Comparison of ENCODE assay signal across 3 cellular contexts in the genomic region with DNA sequence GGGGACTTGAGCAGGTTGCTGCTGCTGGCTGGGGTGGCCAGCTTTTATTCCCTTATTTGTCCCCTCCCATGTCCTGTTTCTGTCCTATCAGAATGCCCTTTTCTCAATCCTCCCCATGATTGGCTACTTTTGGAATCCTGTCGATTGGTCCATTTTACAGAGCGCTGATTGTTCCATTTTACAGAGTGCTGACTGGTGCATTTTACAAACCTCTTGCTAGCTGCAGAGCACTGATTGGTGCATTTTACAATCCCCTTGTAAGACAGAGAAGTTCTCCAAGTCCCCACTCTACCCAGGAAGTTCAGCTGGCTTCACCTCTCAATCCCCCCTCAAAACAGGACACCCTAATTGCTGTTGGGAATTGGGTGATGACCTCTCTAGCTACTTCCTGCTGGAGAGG.
DNase-seq lines count a peak whose midpoint lies in the region; ATAC-seq, FAIRE-seq and TF ChIP-seq lines count a peak whose summit lies in the region.
"Not testable (repeated sequence)": the region's sequence is repeated elsewhere in the genome, so short reads cannot be mapped to it uniquely, and the experiment has no call there.

No MANE protein-coding gene starts in this region.

- not testable (repeated sequence) for H2BK120ac ChIP-seq in IMR-90 (ENCODE audit: low read depth, low read length)

- H2AK5ac ChIP-seq in IMR-90 (ENCODE audit: low read depth, low read length): not testable (repeated sequence)

- H3K79me1 ChIP-seq in IMR-90 (ENCODE audit: low read depth in 1 of 2, low read length in 2 of 2): not testable (repeated sequence)

- not testable (repeated sequence) for H2AFZ ChIP-seq in IMR-90 (replicated peaks; ENCODE audit: low read length, poor library complexity); HepG2 (ENCODE audit: low read length)

- not testable (repeated sequence) for H3K56ac ChIP-seq in IMR-90 (ENCODE audit: extremely low read depth, insufficient read depth, low read length)

- not testable (repeated sequence) for H3K9me1 ChIP-seq in IMR-90 (ENCODE audit: insufficient read depth, low read length)

- CTCF ChIA-PET in A549 (lab: Yijun Ruan, JAX); IMR-90 (lab: Yijun Ruan, JAX); HepG2 (lab: Yijun Ruan, JAX; ENCODE audit: low intra/inter-chr PET ratio, low total read pairs): not testable (repeated sequence)

- not testable (repeated sequence) for H4K8ac ChIP-seq in IMR-90 (ENCODE audit: low read depth in 2 of 2, low read length in 2 of 2)

- H3K4me1 ChIP-seq in A549; IMR-90 (ENCODE audit: control insufficient read depth, insufficient read depth, low read length); HepG2 (ENCODE audit: insufficient read depth, low read length): not testable (repeated sequence)

- H3K23ac ChIP-seq in IMR-90 (ENCODE audit: low read depth, low read length): not testable (repeated sequence)

- H4K91ac ChIP-seq in IMR-90 (ENCODE audit: insufficient read depth, low read depth, low read length): not testable (repeated sequence)

- DNase-seq in A549 (ENCODE audit: low read depth in 1 of 2, low spot score in 1 of 2); IMR-90; HepG2 (ENCODE audit: low spot score): not testable (repeated sequence)

- H3K79me2 ChIP-seq in HepG2 (ENCODE audit: insufficient read depth, low read length): not testable (repeated sequence)

- not testable (repeated sequence) for BruUV-seq in IMR-90 (replicated peaks; lab: Mats Ljungman, UMichigan); HepG2 (replicated peaks; lab: Mats Ljungman, UMichigan)

- not testable (repeated sequence) for TF ChIP-seq CTCF in A549 (IDR thresholded peaks at IDR 0.05); IMR-90 (conservative IDR thresholded peaks at IDR 0.05; ENCODE audit: low read depth, low read length); HepG2 (CRISPR knock-in tag; IDR thresholded peaks at IDR 0.05)

- H3K9me3 ChIP-seq in A549 (peaks cover 11% of the 10 kb centered on the region), HepG2 (ENCODE audit: low read length) (peaks cover 72% of the 10 kb centered on the region)
- H3K9me3 ChIP-seq in IMR-90 (ENCODE audit: control insufficient read depth, insufficient read depth, low read length): not testable (repeated sequence)

- not testable (repeated sequence) for H3K27me3 ChIP-seq in IMR-90 (ENCODE audit: control insufficient read depth, insufficient read depth, low read length); HepG2 (ENCODE audit: control insufficient read depth in 1 of 2, insufficient read depth in 2 of 2, low read length in 2 of 2)

- H3K4ac ChIP-seq in IMR-90 (ENCODE audit: low read depth, low read length): not testable (repeated sequence)

- H2BK20ac ChIP-seq in IMR-90 (ENCODE audit: low read depth, low read length): not testable (repeated sequence)

- not testable (repeated sequence) for TF ChIP-seq POLR2A in A549 (IDR thresholded peaks at IDR 0.05; ENCODE audit: low read length); IMR-90 (IDR thresholded peaks at IDR 0.05; ENCODE audit: low read depth, low read length); HepG2 (IDR thresholded peaks at IDR 0.05; ENCODE audit: insufficient read depth in 1 of 2, low read depth in 2 of 2, low read length in 2 of 2)

- TF ChIP-seq EP300 in A549 (IDR thresholded peaks at IDR 0.05); HepG2 (IDR thresholded peaks at IDR 0.05; ENCODE audit: low read depth in 2 of 2, low read length in 2 of 2); HepG2 (CRISPR knock-in tag; IDR thresholded peaks at IDR 0.05; ENCODE audit: borderline replicate concordance): not testable (repeated sequence)

- in situ Hi-C loops in IMR-90 (cut with MboI; ENCODE audit: low sequenced_read_pairs); HepG2 (cut with HindIII; ENCODE audit: extremely low pct_ligation_motif_present, low pct_unique_long_range_greater_than_20kb): not testable (repeated sequence)

- H3K36me3 ChIP-seq in IMR-90 (ENCODE audit: control insufficient read depth, insufficient read depth, low read length); HepG2 (replicated peaks in 1 of 2; ENCODE audit: control insufficient read depth in 1 of 2, insufficient read depth in 2 of 2, low read length in 2 of 2): not testable (repeated sequence)

- not testable (repeated sequence) for ATAC-seq in A549; IMR-90 (ENCODE audit: low read depth); HepG2

- H3K4me3 ChIP-seq in A549; IMR-90 (ENCODE audit: insufficient read depth, low read depth, low read length); HepG2 (replicated peaks in 1 of 3; ENCODE audit: insufficient read depth in 1 of 3, low read depth in 2 of 3, low read length in 3 of 3): not testable (repeated sequence)

- intact Hi-C loops in IMR-90 (cut with micrococcal nuclease); HepG2 (cut with micrococcal nuclease; ENCODE audit: unreplicated experiment): not testable (repeated sequence)

- not testable (repeated sequence) for H3K27ac ChIP-seq in A549; IMR-90 (ENCODE audit: insufficient read depth, low read length); HepG2 (ENCODE audit: extremely low read length, insufficient read depth, low read length)

- POLR2A ChIA-PET in A549 (lab: Yijun Ruan, JAX); IMR-90 (lab: Charles Lee; ENCODE audit: unreplicated experiment); HepG2 (lab: Yijun Ruan, JAX): not testable (repeated sequence)

- not testable (repeated sequence) for H2BK5ac ChIP-seq in IMR-90 (ENCODE audit: low read depth, low read length, poor library complexity, severe bottlenecking)

- H4K5ac ChIP-seq in IMR-90 (ENCODE audit: low read depth, low read length): not testable (repeated sequence)

- not testable (repeated sequence) for FAIRE-seq in A549 (lab: Jason Lieb, UNC); HepG2 (lab: Jason Lieb, UNC)

- not testable (repeated sequence) for H2BK15ac ChIP-seq in IMR-90 (ENCODE audit: low read depth, low read length)

- H3K4me2 ChIP-seq in A549; IMR-90 (ENCODE audit: low read depth, low read length); HepG2 (ENCODE audit: low read depth, low read length): not testable (repeated sequence)

- 89% methylated on average over 2 of the region's 2 CpGs for WGBS in A549 (ENCODE audit: missing lambda C conversion rate)
- WGBS in IMR-90 (ENCODE audit: extremely low coverage in 2 of 2, insufficient read length in 1 of 2), 2 experiments: 90% methylated on average over 2 of the region's 2 CpGs; no CpG with 5 or more reads in 1 of the 2 experiments
- 70% methylated on average over 2 of the region's 2 CpGs for WGBS in HepG2 (ENCODE audit: low lambda C conversion rate)

- not testable (repeated sequence) for H3K14ac ChIP-seq in IMR-90 (replicated peaks; ENCODE audit: low read depth, low read length)

- H3K9ac ChIP-seq in IMR-90 (ENCODE audit: low read depth, low read length); HepG2 (ENCODE audit: insufficient read depth, low read depth, low read length): not testable (repeated sequence)

- dilution Hi-C loops in IMR-90 (cut with HindIII; ENCODE audit: low sequenced_read_pairs, unreplicated experiment): not testable (repeated sequence)

- H3K18ac ChIP-seq in IMR-90 (ENCODE audit: low read depth, low read length): not testable (repeated sequence)

- TF ChIP-seq RAD21 in A549 (conservative IDR thresholded peaks at IDR 0.05 in 1 of 2, IDR thresholded peaks at IDR 0.05 in 1 of 2); IMR-90 (IDR thresholded peaks at IDR 0.05; ENCODE audit: low read length); HepG2 (CRISPR knock-in tag; IDR thresholded peaks at IDR 0.05): not testable (repeated sequence)

- H2AK9ac ChIP-seq in IMR-90 (replicated peaks; ENCODE audit: low read depth, low read length, poor library complexity): not testable (repeated sequence)

- not testable (repeated sequence) for H4K20me1 ChIP-seq in IMR-90 (ENCODE audit: insufficient read depth, low read length); HepG2 (ENCODE audit: insufficient read depth, low read length)

TF ChIP-seq in A549, 52 proteins besides CTCF, POLR2A, EP300 and RAD21:
- TF ChIP-seq MAFK (IDR thresholded peaks at IDR 0.05; ENCODE audit: partially characterized antibody): peak; percentile 67

TF ChIP-seq in IMR-90, 13 proteins besides CTCF, POLR2A, EP300 and RAD21:
- TF ChIP-seq MAFK (IDR thresholded peaks at IDR 0.05; ENCODE audit: low read depth, low read length): peak; percentile 54

TF ChIP-seq in HepG2, 621 proteins besides CTCF, POLR2A, EP300 and RAD21:
- 0 out of 2 replicates have a peak, but pooled peaks have one; percentile 36 for TF ChIP-seq MAFF (IDR thresholded peaks at IDR 0.05; ENCODE audit: low read depth, low read length)
- TF ChIP-seq MAFK (conservative IDR thresholded peaks at IDR 0.05 in 1 of 2, IDR thresholded peaks at IDR 0.05 in 1 of 2; ENCODE audit: low read length in 2 of 2): peak in 1 of 2 experiments; percentile 58; a peak in 2 of 4 replicates
TF ChIP-seq in HepG2: peak in this region for 2; not testable (repeated sequence) for 619.
